In genomic region chr9:35042081-35042604, GRCh38 we compare ENCODE assay signal across 2 cellular contexts.
A peak's percentile ranks its signal among the peaks of the same experiment; 100 is the strongest.
TF ChIP-seq lines count a peak whose summit lies in the region.

No MANE protein-coding gene starts in this region.

TF ChIP-seq in K562, 482 proteins besides CTCF, POLR2A, EP300 and RAD21:
- TF ChIP-seq ZNF699 (CRISPR knock-in tag; IDR thresholded peaks at IDR 0.05; ENCODE audit: insufficient replicate concordance) (no peak), ZNF311 (CRISPR knock-in tag; IDR thresholded peaks at IDR 0.05) (no peak), CEBPG (CRISPR knock-in tag; IDR thresholded peaks at IDR 0.05) (peak; percentile 66), CEBPG (tag; conservative IDR thresholded peaks at IDR 0.05 in 1 of 2, IDR thresholded peaks at IDR 0.05 in 1 of 2) (peak in 1 of 2 experiments; percentile 53; a peak in 2 of 4 replicates), CCAR2 (IDR thresholded peaks at IDR 0.05; ENCODE audit: low read depth, low read length) (no peak), ATF7 (IDR thresholded peaks at IDR 0.05) (peak; percentile 63), ELF2 (CRISPR knock-in tag; IDR thresholded peaks at IDR 0.05) (no peak), ZZZ3 (IDR thresholded peaks at IDR 0.05) (no peak), JUND (IDR thresholded peaks at IDR 0.05; ENCODE audit: borderline replicate concordance, low read depth, low read length) (peak; percentile 40; the same call in 1 of the 2 replicates), JUND (tag; IDR thresholded peaks at IDR 0.05; ENCODE audit: borderline replicate concordance, low read depth, low read length) (peak; percentile 14; the same call in 1 of the 3 replicates), ZBTB1 (CRISPR knock-in tag; IDR thresholded peaks at IDR 0.05; ENCODE audit: borderline replicate concordance, low read depth) (no peak), MYC (IDR thresholded peaks at IDR 0.05; ENCODE audit: low read depth, low read length) (no peak), MYC (CRISPR knock-in tag; IDR thresholded peaks at IDR 0.05; ENCODE audit: borderline replicate concordance, low read depth) (no peak), ZNF76 (CRISPR knock-in tag; IDR thresholded peaks at IDR 0.05; ENCODE audit: borderline replicate concordance) (no peak), SREBF2 (CRISPR knock-in tag; IDR thresholded peaks at IDR 0.05) (no peak), CEBPB (tag; IDR thresholded peaks at IDR 0.05) (peak; percentile 65), ZFPM2 (CRISPR knock-in tag; IDR thresholded peaks at IDR 0.05) (no peak), ATF3 (IDR thresholded peaks at IDR 0.05) (peak; percentile 81), ATF3 (CRISPR knock-in tag; conservative IDR thresholded peaks at IDR 0.05) (no peak)

TF ChIP-seq in liver, 16 proteins besides CTCF, POLR2A, EP300 and RAD21:
- TF ChIP-seq RXRA (IDR thresholded peaks at IDR 0.05) (peak; percentile 48 to 59), YY1 (IDR thresholded peaks at IDR 0.05) (no peak), HNF4A (conservative IDR thresholded peaks at IDR 0.05) (peak; percentile 21 to 28), JUND (IDR thresholded peaks at IDR 0.05) (peak in 1 of 2 donors; percentile 15)
